In genomic region chrX:149487292-149487691, GRCh38 we compare ENCODE assay signal across 9 cellular contexts. TPM values are rescaled to one million over a fixed set of nuclear protein-coding genes. Genes with fewer than 3 reads are reported as not detected.
DNase-seq lines count a peak whose midpoint lies in the region; ATAC-seq and TF ChIP-seq lines count a peak whose summit lies in the region.
"Had no signal": no experiment of that assay in that cellular context is flagged by ENCODE, and none has a peak within 500 bp of the region (broad histone marks: within the 10 kb centered on the region; RNA-seq: fewer than 3 reads in every experiment).

No MANE protein-coding gene starts in this region.

- H3K4me3 ChIP-seq in mucosa of descending colon = no peak overlapping the region

- TF ChIP-seq CTCF in mucosa of descending colon (IDR thresholded peaks at IDR 0.05) = no peak

- no peaks in the 10 kb centered on the region for H3K9me3 Mint-ChIP-seq in activated T-cell treated with anti-CD3 and anti-CD28 coated beads, Interleukin-2, amount 50 U/mL, for 72 hours
- H3K9me3 Mint-ChIP-seq: dendritic cell treated with granulocyte-macrophage colony-stimulating factor and Interleukin-4, amounts not matched to agents 40 ng/mL and 50 ng/mL, for 4 days had no signal

- no peaks in the 10 kb centered on the region for H3K9me3 ChIP-seq in mucosa of descending colon

- DNase-seq in NCI-H82 (lab: John Stamatoyannopoulos, UW) (peak; percentile 6), NCI-H82 treated with DMSO at 0.1 percent for 48 hours (lab: John Stamatoyannopoulos, UW; ENCODE audit: unreplicated experiment) (no peak), mucosa of descending colon (no peak), NCI-H1436 (lab: John Stamatoyannopoulos, UW) (no peak), amniotic stem cell (lab: John Stamatoyannopoulos, UW) (no peak)
- peak in 1 of 2 donors; percentile 18 for DNase-seq in activated T-cell treated with anti-CD3 and anti-CD28 coated beads, Interleukin-2, amount 50 U/mL, for 72 hours

- ATAC-seq in HG02759 (IDR thresholded peaks at IDR 0.05; ENCODE audit: unreplicated experiment) (peak; percentile 54), mucosa of descending colon (peak; percentile 28), GM21825 (IDR thresholded peaks at IDR 0.05; ENCODE audit: unreplicated experiment) (no peak)
- peak; percentile 68 to 70 for ATAC-seq in activated T-cell treated with anti-CD3 and anti-CD28 coated beads, Interleukin-2, amount 50 U/mL, for 72 hours (replicated peaks in 1 of 2)

- no peaks in the 10 kb centered on the region for H3K36me3 ChIP-seq in mucosa of descending colon (ENCODE audit: low read depth)

- no peaks in the 10 kb centered on the region for H3K4me1 Mint-ChIP-seq in activated T-cell treated with anti-CD3 and anti-CD28 coated beads, Interleukin-2, amount 50 U/mL, for 72 hours (ENCODE audit: low read depth)

- H3K36me3 Mint-ChIP-seq in activated T-cell treated with anti-CD3 and anti-CD28 coated beads, Interleukin-2, amount 50 U/mL, for 72 hours (ENCODE audit: insufficient read depth in 2 of 2) = peaks cover 10 to 19% of the 10 kb centered on the region in 2 donors

- no peak overlapping the region for H3K4me3 Mint-ChIP-seq in activated T-cell treated with anti-CD3 and anti-CD28 coated beads, Interleukin-2, amount 50 U/mL, for 72 hours
- H3K4me3 Mint-ChIP-seq: dendritic cell treated with granulocyte-macrophage colony-stimulating factor and Interleukin-4, amounts not matched to agents 40 ng/mL and 50 ng/mL, for 4 days had no signal

- intact Hi-C loops in mucosa of descending colon (cut with DNase I, micrococcal nuclease) = no loop called here

- H3K4me1 ChIP-seq in mucosa of descending colon (ENCODE audit: low read depth) = peaks cover 3% of the 10 kb centered on the region

- peak overlapping the region; percentile 46 for H3K27ac Mint-ChIP-seq in activated T-cell treated with anti-CD3 and anti-CD28 coated beads, Interleukin-2, amount 50 U/mL, for 72 hours
- H3K27ac Mint-ChIP-seq: dendritic cell treated with granulocyte-macrophage colony-stimulating factor and Interleukin-4, amounts not matched to agents 40 ng/mL and 50 ng/mL, for 4 days had no signal

- peaks cover 18% of the 10 kb centered on the region for H3K27me3 Mint-ChIP-seq in activated T-cell treated with anti-CD3 and anti-CD28 coated beads, Interleukin-2, amount 50 U/mL, for 72 hours (ENCODE audit: low read depth)
- H3K27me3 Mint-ChIP-seq: dendritic cell treated with granulocyte-macrophage colony-stimulating factor and Interleukin-4, amounts not matched to agents 40 ng/mL and 50 ng/mL, for 4 days had no signal

RNA-seq across cellular contexts. Expression of gene IDS, which starts 17.8 kb away (rescaled TPM):
- 10 to 100 TPM; 64.6 to 84.7 TPM for total RNA-seq in activated T-cell treated with anti-CD3 and anti-CD28 coated beads, Interleukin-2, amount 50 U/mL, for 72 hours
- total RNA-seq in mucosa of descending colon = 10 to 100 TPM; 38.7 to 84.3 (median 54.7) TPM

RNA-seq across cellular contexts. Expression of gene EOLA1, which starts 53.5 kb away (rescaled TPM):
- total RNA-seq in activated T-cell treated with anti-CD3 and anti-CD28 coated beads, Interleukin-2, amount 50 U/mL, for 72 hours = 10 to 100 TPM; 26.7 to 28.1 TPM
- 10 to 100 TPM; 29.1 to 36.9 (median 34.0) TPM for total RNA-seq in mucosa of descending colon
